ENCODE assay signal across 16 cellular contexts in the genomic region with DNA sequence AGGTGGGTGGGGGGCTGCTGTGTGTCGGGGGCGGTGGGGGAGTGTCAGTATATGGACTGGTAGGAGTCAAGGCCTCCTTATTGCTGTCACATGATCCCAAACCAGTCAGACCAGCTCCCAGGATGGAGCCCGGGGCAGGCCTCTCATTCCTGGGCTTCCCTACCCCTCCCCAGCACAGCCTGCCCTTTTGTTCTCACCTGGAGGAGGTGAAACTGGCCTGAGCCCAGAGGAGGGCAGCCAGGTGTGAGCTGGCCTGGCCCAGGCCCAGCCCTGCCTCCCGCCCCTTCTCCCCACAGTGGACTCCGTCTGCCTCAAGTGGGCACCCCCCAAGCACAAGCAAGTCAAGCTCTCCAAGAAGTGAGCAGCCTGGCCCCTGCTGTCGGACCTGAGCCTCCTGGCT. TPM values are rescaled to one million over a fixed set of nuclear protein-coding genes. Genes with fewer than 3 reads are reported as not detected.
A peak's percentile ranks its signal among the peaks of the same experiment; 100 is the strongest.
DNase-seq lines count a peak whose midpoint lies in the region; ATAC-seq, FAIRE-seq and TF ChIP-seq lines count a peak whose summit lies in the region.
"Had no signal": no experiment of that assay in that cellular context is flagged by ENCODE, and none has a peak within 500 bp of the region (broad histone marks: within the 10 kb centered on the region; RNA-seq: fewer than 3 reads in every experiment).

No MANE protein-coding gene starts in this region.

- FAIRE-seq in H1 (lab: Jason Lieb, UNC): no peak
- FAIRE-seq: A549, GM19239 had no signal

- CTCF ChIA-PET in H1 (lab: Charles Lee; ENCODE audit: partially characterized antibody): interaction anchor here (0.5 to 1.3 kb wide), 5 partner anchors 11 to 1229 kb away, joined by 3 to 4 read pairs (median 3); no protein-coding TSS in a partner anchor

- no peak; a peak in 1 of 3 replicates for TF ChIP-seq POLR2A in H1 (IDR thresholded peaks at IDR 0.05; ENCODE audit: control extremely low read depth in 1 of 2, low read depth in 2 of 2, low read length in 2 of 2)

- peaks cover 7% of the 10 kb centered on the region for H3K79me1 ChIP-seq in H1 (ENCODE audit: low read depth, low read length)

- no peak overlapping the region for H3K4me3 Mint-ChIP-seq in naive thymus-derived CD8-positive, alpha-beta T cell
- H3K4me3 Mint-ChIP-seq in stimulated activated naive B cell treated with anti-CD40 and anti-IgM and Interleukin-4, amounts not matched to agents 10 μg/mL and 1 μg/mL and 100 μg/mL, for 72 hours: no peak overlapping the region

- WGBS in H1 (ENCODE audit: extremely low coverage in 1 of 2, insufficient coverage in 1 of 2, insufficient read length in 1 of 2, insufficient replicate concordance in 2 of 2, low coverage in 1 of 2, low lambda C conversion rate in 2 of 2, missing lambda C conversion rate in 1 of 2), 2 experiments: 64% methylated on average over 5 of the region's 6 CpGs; no CpG with 5 or more reads in 1 of the 2 experiments

- intact Hi-C loops in mucosa of descending colon (cut with DNase I, micrococcal nuclease) (no loop called here), ascending aorta (cut with DNase I) (no loop called here)

- H2BK20ac ChIP-seq in H1 (ENCODE audit: low read length): no peak overlapping the region

- H3K27me3 ChIP-seq in H1 (replicated peaks in 1 of 4; ENCODE audit: control insufficient read depth in 3 of 4, extremely low read depth in 1 of 4, insufficient read depth in 3 of 4, low read length in 3 of 4) (no peaks in the 10 kb centered on the region), ascending aorta (no peaks in the 10 kb centered on the region)

- no peak overlapping the region for H4K91ac ChIP-seq in H1 (replicated peaks; ENCODE audit: insufficient read length, low read length)

- no peak overlapping the region for H2AFZ ChIP-seq in H1 (ENCODE audit: low read length)

- H2BK15ac ChIP-seq in H1 (ENCODE audit: low read length): no peak overlapping the region

- peak in 1 of 2 experiments; percentile 15; a peak in 1 of 3 replicates for TF ChIP-seq EP300 in H1 (IDR thresholded peaks at IDR 0.05; ENCODE audit: borderline replicate concordance in 1 of 2, low read depth in 2 of 2, low read length in 2 of 2)

- H3K4me3 ChIP-seq in H1 (ENCODE audit: extremely low read depth in 1 of 4, insufficient read depth in 2 of 4, low read depth in 3 of 4, low read length in 4 of 4): peak overlapping the region in 1 of 4 experiments; percentile 5; a peak in 2 of 8 replicates
- H3K4me3 ChIP-seq in mucosa of descending colon: no peak overlapping the region
- no peak overlapping the region for H3K4me3 ChIP-seq in ascending aorta
- H3K4me3 ChIP-seq: A549 had no signal

- no peaks in the 10 kb centered on the region for H3K27me3 Mint-ChIP-seq in naive thymus-derived CD8-positive, alpha-beta T cell
- no peaks in the 10 kb centered on the region for H3K27me3 Mint-ChIP-seq in stimulated activated naive B cell treated with anti-CD40 and anti-IgM and Interleukin-4, amounts not matched to agents 10 μg/mL and 1 μg/mL and 100 μg/mL, for 72 hours

- H3K36me3 Mint-ChIP-seq in naive thymus-derived CD8-positive, alpha-beta T cell: peaks cover 0 to 54% (median 2%) of the 10 kb centered on the region in 3 donors
- peaks cover 40 to 50% of the 10 kb centered on the region in 2 donors for H3K36me3 Mint-ChIP-seq in stimulated activated naive B cell treated with anti-CD40 and anti-IgM and Interleukin-4, amounts not matched to agents 10 μg/mL and 1 μg/mL and 100 μg/mL, for 72 hours

- H3K14ac ChIP-seq in H1 (ENCODE audit: insufficient read length): no peak overlapping the region

- POLR2A ChIA-PET in H1 (lab: Charles Lee; ENCODE audit: partially characterized antibody): interaction anchor here (0.8 to 34.9 kb wide), 10 partner anchors 5 to 147 kb away, joined by 3 to 713 read pairs (median 5); partner anchors contain the start of genes BCKDK, FUS, KAT8 and PRSS36
- POLR2A ChIA-PET in naive thymus-derived CD8-positive, alpha-beta T cell (lab: Charles Lee): interaction anchor here (0.5 to 1.5 kb wide), 3 partner anchors 12 to 43 kb away, joined by 3 to 6 read pairs (median 4); no protein-coding TSS in a partner anchor

- H3K9me3 ChIP-seq in H1 (ENCODE audit: insufficient read depth in 2 of 2, low read depth in 1 of 2, low read length in 1 of 2) (no peaks in the 10 kb centered on the region), mucosa of descending colon (no peaks in the 10 kb centered on the region), ascending aorta (no peaks in the 10 kb centered on the region)
- H3K9me3 ChIP-seq: A549 had no signal

- H3K4ac ChIP-seq in H1 (replicated peaks; ENCODE audit: insufficient read length, low read depth, low read length): no peak overlapping the region

- H2BK5ac ChIP-seq in H1 (ENCODE audit: low read depth, low read length): peak overlapping the region; percentile 75; the same call in 1 of the 2 replicates

- no peaks in the 10 kb centered on the region for H3K9me3 Mint-ChIP-seq in naive thymus-derived CD8-positive, alpha-beta T cell
- no peaks in the 10 kb centered on the region for H3K9me3 Mint-ChIP-seq in stimulated activated naive B cell treated with anti-CD40 and anti-IgM and Interleukin-4, amounts not matched to agents 10 μg/mL and 1 μg/mL and 100 μg/mL, for 72 hours

- no peak overlapping the region for H2BK120ac ChIP-seq in H1 (replicated peaks; ENCODE audit: low read depth, low read length)

- H3K4me1 Mint-ChIP-seq in naive thymus-derived CD8-positive, alpha-beta T cell: peaks cover 0 to 7% (median 6%) of the 10 kb centered on the region in 4 donors
- peaks cover 1 to 6% of the 10 kb centered on the region in 2 donors for H3K4me1 Mint-ChIP-seq in stimulated activated naive B cell treated with anti-CD40 and anti-IgM and Interleukin-4, amounts not matched to agents 10 μg/mL and 1 μg/mL and 100 μg/mL, for 72 hours

- H4K20me1 ChIP-seq in H1 (replicated peaks in 1 of 2; ENCODE audit: control insufficient read depth in 1 of 2, insufficient read depth in 2 of 2, low read length in 2 of 2): peaks cover 6% of the 10 kb centered on the region in 2 experiments

- peak overlapping the region; percentile 71 for H3K18ac ChIP-seq in H1 (ENCODE audit: extremely low read depth, low read length)

- no peak overlapping the region for H2AK5ac ChIP-seq in H1 (ENCODE audit: low read depth, low read length)

- peaks cover 14 to 27% (median 19%) of the 10 kb centered on the region in 4 experiments for H3K36me3 ChIP-seq in H1 (ENCODE audit: control insufficient read depth in 2 of 4, insufficient read depth in 4 of 4, low read length in 3 of 4)
- H3K36me3 ChIP-seq in mucosa of descending colon (ENCODE audit: low read depth): no peaks in the 10 kb centered on the region
- peaks cover 44 to 63% of the 10 kb centered on the region in 2 donors for H3K36me3 ChIP-seq in ascending aorta

- ATAC-seq in mucosa of descending colon (peak; percentile 70), GM19397 (IDR thresholded peaks at IDR 0.05; ENCODE audit: unreplicated experiment) (no peak)
- ATAC-seq in naive thymus-derived CD8-positive, alpha-beta T cell: no peak
- ATAC-seq in stimulated activated naive B cell treated with anti-CD40 and anti-IgM and Interleukin-4, amounts not matched to agents 10 μg/mL and 1 μg/mL and 100 μg/mL, for 72 hours (replicated peaks): no peak
- ATAC-seq: A549 had no signal

- H4K5ac ChIP-seq in H1 (ENCODE audit: insufficient read length, low read depth, low read length): peak overlapping the region; percentile 58

- H3K23ac ChIP-seq in H1 (ENCODE audit: insufficient read length): no peak overlapping the region

- H3K9ac ChIP-seq in H1 (replicated peaks in 1 of 4; ENCODE audit: extremely low read depth in 1 of 4, low read depth in 3 of 4, low read length in 3 of 4): no peak overlapping the region; a peak in 1 of 7 replicates

- peaks cover 0 to 19% of the 10 kb centered on the region in 2 experiments; a peak in 2 of 4 replicates for H3K79me2 ChIP-seq in H1 (ENCODE audit: control insufficient read depth in 1 of 2, insufficient read depth in 2 of 2, low read length in 2 of 2)

- H3K56ac ChIP-seq in H1 (replicated peaks; ENCODE audit: insufficient read length, low read depth, low read length): no peak overlapping the region

- no peak overlapping the region for H3K27ac Mint-ChIP-seq in naive thymus-derived CD8-positive, alpha-beta T cell
- no peak overlapping the region for H3K27ac Mint-ChIP-seq in stimulated activated naive B cell treated with anti-CD40 and anti-IgM and Interleukin-4, amounts not matched to agents 10 μg/mL and 1 μg/mL and 100 μg/mL, for 72 hours

- peaks cover 0 to 35% (median 31%) of the 10 kb centered on the region in 4 experiments; a peak in 6 of 7 replicates for H3K4me1 ChIP-seq in H1 (replicated peaks in 1 of 4; ENCODE audit: control insufficient read depth in 3 of 4, insufficient read depth in 4 of 4, low read length in 3 of 4)
- H3K4me1 ChIP-seq in mucosa of descending colon (ENCODE audit: low read depth): peaks cover 67% of the 10 kb centered on the region
- H3K4me1 ChIP-seq in ascending aorta: no peaks in the 10 kb centered on the region

- H4K8ac ChIP-seq in H1 (ENCODE audit: extremely low read depth, insufficient read depth, low read length): no peak overlapping the region

- no peak overlapping the region for H2BK12ac ChIP-seq in H1 (ENCODE audit: low read depth, low read length)

- peaks cover 16% of the 10 kb centered on the region for H3K23me2 ChIP-seq in H1 (ENCODE audit: low read depth, low read length)

- peak overlapping the region in 1 of 2 experiments; percentile 2; a peak in 1 of 4 replicates for H3K4me2 ChIP-seq in H1 (ENCODE audit: insufficient read depth in 1 of 2, low read depth in 2 of 2, low read length in 2 of 2)
- H3K4me2 ChIP-seq: A549 had no signal

- peak; percentile 55 for DNase-seq in SIG-M5 treated with dmso at 0.1 percent for 504 hours (lab: John Stamatoyannopoulos, UW; ENCODE audit: unreplicated experiment)
- DNase-seq in SIG-M5 (lab: John Stamatoyannopoulos, UW): no peak
- DNase-seq in H1 (ENCODE audit: low read depth in 1 of 2, low spot score in 2 of 2): peak in 1 of 2 experiments; percentile 66
- peak; percentile 90 to 95 (median 92) for DNase-seq in mucosa of descending colon
- no peak for DNase-seq in ascending aorta (ENCODE audit: low spot score in 2 of 2)
- no peak for DNase-seq in naive thymus-derived CD8-positive, alpha-beta T cell
- no peak for DNase-seq in stimulated activated naive B cell treated with anti-CD40 and anti-IgM and Interleukin-4, amounts not matched to agents 10 μg/mL and 1 μg/mL and 100 μg/mL, for 72 hours
- DNase-seq: activated naive CD4-positive, alpha-beta T cell treated with anti-CD3 and anti-CD28 coated beads, Interleukin-2, amount 50 U/mL, for 16 hours; IMR-90; NCI-H2081 treated with DMSO at 0.1 percent for 48 hours; stimulated activated CD4-positive, alpha-beta T cell treated with anti-CD3 and anti-CD28 coated beads, Interleukin-4, amount 100 ng/mL, for 24 hours had no signal

- H3K27ac ChIP-seq in H1 (ENCODE audit: low read depth, low read length): peak overlapping the region; percentile 37; the same call in 1 of the 2 replicates
- H3K27ac ChIP-seq in ascending aorta: no peak overlapping the region
- H3K27ac ChIP-seq: A549 had no signal

- TF ChIP-seq CTCF in H1 (IDR thresholded peaks at IDR 0.05; ENCODE audit: control extremely low read depth in 1 of 3, insufficient read depth in 1 of 3, low read depth in 1 of 3, low read length in 3 of 3) (no peak), mucosa of descending colon (IDR thresholded peaks at IDR 0.05) (no peak), ascending aorta (IDR thresholded peaks at IDR 0.05) (no peak)

- peak in 1 of 2 experiments; percentile 21; a peak in 1 of 4 replicates for TF ChIP-seq RAD21 in H1 (IDR thresholded peaks at IDR 0.05 in 1 of 2, conservative IDR thresholded peaks at IDR 0.05 in 1 of 2; ENCODE audit: low read depth in 2 of 2, low read length in 2 of 2)

RNA-seq across cellular contexts. Expression of gene PRSS8, which starts 4.6 kb away (rescaled TPM):
- 86.1 and 87.7 TPM in 2 replicates for total RNA-seq in H1 (2021; fragmentation: NEBNext Ultra II Directional; extraction: Animal tissue kit (Norgen Biotek cat#: 25700))
- 273 and 321 TPM in 2 replicates for polyA plus RNA-seq in H1 (2011; rRNA removed)
- 136 TPM for polyA plus RNA-seq in H1 (2011; cell fraction: cytosol; rRNA removed)
- 162 TPM for polyA plus RNA-seq in H1 (2011; cell fraction: nucleus; rRNA removed)
- 71.0 to 119 TPM (median 109 TPM) in 4 replicates for polyA plus RNA-seq in H1 (2012, experiment 1 of 2)
- polyA plus RNA-seq in H1 (2012, experiment 2 of 2): 123 TPM
- 180 TPM for polyA plus RNA-seq in H1 (2013, experiment 1 of 2)
- polyA plus RNA-seq in H1 (2013, experiment 2 of 2): 205 TPM
- 56.1 and 63.2 TPM in 2 replicates for polyA minus RNA-seq in H1 (2011; rRNA and poly(A)+ RNA removed)
- polyA minus RNA-seq in H1 (2011; cell fraction: cytosol; rRNA and poly(A)+ RNA removed): 86.6 TPM
- polyA minus RNA-seq in H1 (2011; cell fraction: nucleus; rRNA and poly(A)+ RNA removed): 37.2 TPM
- 100 to 1,000 TPM; 163 to 482 (median 422) TPM for total RNA-seq in mucosa of descending colon
- total RNA-seq in ascending aorta: not detected
- not detected for total RNA-seq in naive thymus-derived CD8-positive, alpha-beta T cell
- polyA plus RNA-seq in naive thymus-derived CD8-positive, alpha-beta T cell: not detected
- total RNA-seq: fibroblast of villous mesenchyme; IMR-90; T-helper 1 cell treated with Interleukin-12 subunit alpha and Interleukin-12 subunit beta and Interleukin-4 antibody, amounts not matched to agents 30 ng/mL and 1 ng/mL, for 36 hours had no signal
- polyA plus RNA-seq: IMR-90 had no signal

RNA-seq across cellular contexts. Expression of gene KAT8, which starts 13.4 kb away (rescaled TPM):
- total RNA-seq in H1 (2021; fragmentation: NEBNext Ultra II Directional; extraction: Animal tissue kit (Norgen Biotek cat#: 25700)): 61.6 and 68.7 TPM in 2 replicates
- 52.6 and 60.8 TPM in 2 replicates for polyA plus RNA-seq in H1 (2011; rRNA removed)
- polyA plus RNA-seq in H1 (2011; cell fraction: cytosol; rRNA removed): 73.1 TPM
- 90.5 TPM for polyA plus RNA-seq in H1 (2011; cell fraction: nucleus; rRNA removed)
- polyA plus RNA-seq in H1 (2012, experiment 1 of 2): 51.6 to 65.4 TPM (median 59.2 TPM) in 4 replicates
- 51.0 TPM for polyA plus RNA-seq in H1 (2012, experiment 2 of 2)
- polyA plus RNA-seq in H1 (2013, experiment 1 of 2): 35.2 TPM
- polyA plus RNA-seq in H1 (2013, experiment 2 of 2): 33.5 TPM
- 43.6 and 47.9 TPM in 2 replicates for polyA minus RNA-seq in H1 (2011; rRNA and poly(A)+ RNA removed)
- 29.1 TPM for polyA minus RNA-seq in H1 (2011; cell fraction: cytosol; rRNA and poly(A)+ RNA removed)
- polyA minus RNA-seq in H1 (2011; cell fraction: nucleus; rRNA and poly(A)+ RNA removed): 25.3 TPM
- total RNA-seq in mucosa of descending colon (10 to 100 TPM; 61.1 to 83.1 (median 69.6) TPM), ascending aorta (113 TPM)
- 100 to 1,000 TPM; 118 to 123 TPM for total RNA-seq in naive thymus-derived CD8-positive, alpha-beta T cell
- polyA plus RNA-seq in naive thymus-derived CD8-positive, alpha-beta T cell: 10 to 100 TPM; 58.0 to 90.5 (median 67.4) TPM

RNA-seq across cellular contexts. Expression of gene PRSS36, which starts 19.0 kb away (rescaled TPM):
- total RNA-seq in H1 (2021; fragmentation: NEBNext Ultra II Directional; extraction: Animal tissue kit (Norgen Biotek cat#: 25700)): 1.3 TPM in 2 replicates
- polyA plus RNA-seq in H1 (2011; rRNA removed): 1.9 and 3.1 TPM in 2 replicates
- 2.3 TPM for polyA plus RNA-seq in H1 (2011; cell fraction: cytosol; rRNA removed)
- 3.5 TPM for polyA plus RNA-seq in H1 (2011; cell fraction: nucleus; rRNA removed)
- 0.76 to 1.4 TPM (median 1.1 TPM) in 4 replicates for polyA plus RNA-seq in H1 (2012, experiment 1 of 2)
- polyA plus RNA-seq in H1 (2012, experiment 2 of 2): 0.33 TPM
- polyA plus RNA-seq in H1 (2013, experiment 1 of 2): 0.87 TPM
- 0.68 TPM for polyA plus RNA-seq in H1 (2013, experiment 2 of 2)
- polyA minus RNA-seq in H1 (2011; rRNA and poly(A)+ RNA removed): 0.41 TPM in 1 of 2 replicates, not detected in the other
- not detected for polyA minus RNA-seq in H1 (2011; cell fraction: cytosol; rRNA and poly(A)+ RNA removed)
- polyA minus RNA-seq in H1 (2011; cell fraction: nucleus; rRNA and poly(A)+ RNA removed): 1.7 TPM
- total RNA-seq in mucosa of descending colon: 10 to 100 TPM in 1 of 3 donors, 1 to 10 TPM in 2; 8.2 to 10.2 (median 9.5) TPM
- total RNA-seq in ascending aorta: 1.4 TPM
- under 1 TPM; 0.63 to 0.83 TPM for total RNA-seq in naive thymus-derived CD8-positive, alpha-beta T cell
- 1 to 10 TPM in 2 of 3 donors, under 1 TPM in 1; 0.79 to 3.5 (median 1.4) TPM for polyA plus RNA-seq in naive thymus-derived CD8-positive, alpha-beta T cell

RNA-seq across cellular contexts. Expression of gene BCKDK, which starts 22.7 kb away (rescaled TPM):
- total RNA-seq in H1 (2021; fragmentation: NEBNext Ultra II Directional; extraction: Animal tissue kit (Norgen Biotek cat#: 25700)): 49.6 and 51.5 TPM in 2 replicates
- 77.1 and 97.1 TPM in 2 replicates for polyA plus RNA-seq in H1 (2011; rRNA removed)
- 46.5 TPM for polyA plus RNA-seq in H1 (2011; cell fraction: cytosol; rRNA removed)
- 79.7 TPM for polyA plus RNA-seq in H1 (2011; cell fraction: nucleus; rRNA removed)
- 30.1 to 58.0 TPM (median 53.0 TPM) in 4 replicates for polyA plus RNA-seq in H1 (2012, experiment 1 of 2)
- 61.9 TPM for polyA plus RNA-seq in H1 (2012, experiment 2 of 2)
- 45.0 TPM for polyA plus RNA-seq in H1 (2013, experiment 1 of 2)
- polyA plus RNA-seq in H1 (2013, experiment 2 of 2): 46.8 TPM
- polyA minus RNA-seq in H1 (2011; rRNA and poly(A)+ RNA removed): 24.8 and 31.0 TPM in 2 replicates
- polyA minus RNA-seq in H1 (2011; cell fraction: cytosol; rRNA and poly(A)+ RNA removed): 36.6 TPM
- 32.5 TPM for polyA minus RNA-seq in H1 (2011; cell fraction: nucleus; rRNA and poly(A)+ RNA removed)
- 10 to 100 TPM; 31.7 to 40.1 (median 36.6) TPM for total RNA-seq in mucosa of descending colon
- total RNA-seq in ascending aorta: 85.8 TPM
- 10 to 100 TPM; 17.1 to 19.7 TPM for total RNA-seq in naive thymus-derived CD8-positive, alpha-beta T cell
- polyA plus RNA-seq in naive thymus-derived CD8-positive, alpha-beta T cell: 10 to 100 TPM; 20.8 to 30.8 (median 23.4) TPM

RNA-seq across cellular contexts. Expression of gene VKORC1, which starts 36.3 kb away (rescaled TPM):
- total RNA-seq in H1 (2021; fragmentation: NEBNext Ultra II Directional; extraction: Animal tissue kit (Norgen Biotek cat#: 25700)): 83.3 and 84.1 TPM in 2 replicates
- polyA plus RNA-seq in H1 (2011; rRNA removed): 483 and 512 TPM in 2 replicates
- polyA plus RNA-seq in H1 (2011; cell fraction: cytosol; rRNA removed): 255 TPM
- 252 TPM for polyA plus RNA-seq in H1 (2011; cell fraction: nucleus; rRNA removed)
- polyA plus RNA-seq in H1 (2012, experiment 1 of 2): 102 to 148 TPM (median 131 TPM) in 4 replicates
- 241 TPM for polyA plus RNA-seq in H1 (2012, experiment 2 of 2)
- 194 TPM for polyA plus RNA-seq in H1 (2013, experiment 1 of 2)
- polyA plus RNA-seq in H1 (2013, experiment 2 of 2): 225 TPM
- polyA minus RNA-seq in H1 (2011; rRNA and poly(A)+ RNA removed): 162 and 226 TPM in 2 replicates
- 64.1 TPM for polyA minus RNA-seq in H1 (2011; cell fraction: cytosol; rRNA and poly(A)+ RNA removed)
- polyA minus RNA-seq in H1 (2011; cell fraction: nucleus; rRNA and poly(A)+ RNA removed): 59.3 TPM
- total RNA-seq in mucosa of descending colon (10 to 100 TPM; 31.9 to 67.9 (median 41.3) TPM), ascending aorta (227 TPM)
- total RNA-seq in naive thymus-derived CD8-positive, alpha-beta T cell: 10 to 100 TPM; 42.0 to 47.8 TPM
- polyA plus RNA-seq in naive thymus-derived CD8-positive, alpha-beta T cell: 100 to 1,000 TPM in 1 of 3 donors, 10 to 100 TPM in 2; 98.2 to 109 (median 99.1) TPM

Comparison
In these comparisons a context has a peak if more than half of its experiments do, and no peak if none do; other contexts are left out.
1. DNase-seq: peak in SIG-M5 treated with dmso at 0.1 percent for 504 hours (single experiment) and mucosa of descending colon (3 of 3); none in SIG-M5 (single experiment), ascending aorta (0 of 2), naive thymus-derived CD8-positive, alpha-beta T cell (0 of 10) and stimulated activated naive B cell treated with anti-CD40 and anti-IgM and Interleukin-4, amounts not matched to agents 10 μg/mL and 1 μg/mL and 100 μg/mL, for 72 hours (single experiment).
2. RNA of gene PRSS8, which starts 4.6 kb away (total RNA-seq): 163 to 482 TPM in mucosa of descending colon and 86.1 to 87.7 TPM in H1; not detected in naive thymus-derived CD8-positive, alpha-beta T cell and not detected in ascending aorta (single experiment); every median in the first group is over 10 times any median in the second.